Comparison of ENCODE assay signal across 8 cellular contexts in the genomic region with DNA sequence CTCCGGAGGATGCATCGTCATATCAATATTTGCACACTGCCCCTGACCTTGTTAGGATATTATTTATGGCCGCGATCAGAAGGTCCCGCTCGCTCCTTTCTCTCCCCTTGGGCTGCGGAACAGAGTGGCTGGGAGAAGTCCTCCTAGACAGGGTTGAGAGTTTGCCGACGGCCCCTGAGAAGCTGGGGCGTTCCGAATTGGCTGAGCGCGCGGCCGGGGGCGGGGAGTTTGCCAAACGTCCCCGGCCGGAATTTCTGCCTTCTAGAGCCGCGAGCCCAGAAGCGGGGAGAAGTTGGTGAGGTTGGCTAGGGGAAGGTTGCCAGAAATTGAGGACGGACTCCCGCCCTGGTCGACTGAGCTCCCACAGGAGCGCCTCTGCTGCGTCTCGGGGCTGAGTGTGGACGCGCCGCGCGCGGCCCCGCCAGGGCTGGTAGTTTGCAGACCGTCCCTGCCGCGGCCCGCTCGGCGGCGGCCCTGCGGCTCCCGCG.
DNase-seq lines count a peak whose midpoint lies in the region; ATAC-seq and TF ChIP-seq lines count a peak whose summit lies in the region.

No MANE protein-coding gene starts in this region.

- H3K4me1 ChIP-seq in endodermal cell (ENCODE audit: control insufficient read depth, insufficient read depth, low read length) (peaks cover 4% of the 10 kb centered on the region), mesodermal cell (ENCODE audit: control insufficient read depth, insufficient read depth, low read length, poor library complexity, severe bottlenecking) (peaks cover 14% of the 10 kb centered on the region)

- H3K4me1 Mint-ChIP-seq in endodermal cell: peaks cover 20% of the 10 kb centered on the region

- H3K36me3 ChIP-seq in endodermal cell (ENCODE audit: control insufficient read depth, insufficient read depth, low read length) (no peaks in the 10 kb centered on the region), mesodermal cell (ENCODE audit: control insufficient read depth, insufficient read depth, low read length) (no peaks in the 10 kb centered on the region)

- H3K9me3 ChIP-seq in endodermal cell (ENCODE audit: control insufficient read depth, low read length) (no peaks in the 10 kb centered on the region), mesodermal cell (ENCODE audit: control insufficient read depth, low read length) (no peaks in the 10 kb centered on the region)

- H3K27ac Mint-ChIP-seq in endodermal cell: peak overlapping the region; percentile 90

- peak; percentile 74 for DNase-seq in COR-L47 (lab: John Stamatoyannopoulos, UW)
- DNase-seq in HS-27A (ENCODE audit: low read depth): peak; percentile 90
- peak; percentile 89 for DNase-seq in NOMO-1 treated with dmso at 0.1 percent for 144 hours (lab: John Stamatoyannopoulos, UW; ENCODE audit: unreplicated experiment)
- DNase-seq in activated CD8-positive, alpha-beta memory T cell treated with anti-CD3 and anti-CD28 coated beads, Interleukin-2, amount 50 U/mL, for 1 hour (ENCODE audit: extremely low read depth): peak; percentile 43
- DNase-seq in endodermal cell: peak; percentile 96
- DNase-seq in stimulated activated CD8-positive, alpha-beta memory T cell treated with anti-CD3 and anti-CD28 coated beads, Interleukin-15, amount 100 ng/mL, for 4 hours (ENCODE audit: low read depth in 2 of 2): peak; percentile 61 to 70

- H3K27ac ChIP-seq in endodermal cell (ENCODE audit: low read depth, low read length) (peak overlapping the region; percentile 71), mesodermal cell (ENCODE audit: low read depth, low read length, severe bottlenecking) (peak overlapping the region; percentile 77)

- no peak for TF ChIP-seq CTCF in endodermal cell (conservative IDR thresholded peaks at IDR 0.05)

- ATAC-seq in GM19468 (IDR thresholded peaks at IDR 0.05; ENCODE audit: extremely low read depth, unreplicated experiment): peak; percentile 49

- H3K27me3 Mint-ChIP-seq in endodermal cell (ENCODE audit: insufficient read depth): peaks cover 9% of the 10 kb centered on the region

- no peaks in the 10 kb centered on the region for H3K36me3 Mint-ChIP-seq in endodermal cell (ENCODE audit: low read depth)

- H3K4me3 ChIP-seq in endodermal cell (ENCODE audit: low read length) (peak overlapping the region; percentile 79), mesodermal cell (ENCODE audit: extremely low read depth, insufficient read depth, low read length, poor library complexity, severe bottlenecking) (peak overlapping the region; percentile 89)

- H3K9ac ChIP-seq in endodermal cell (ENCODE audit: extremely low read depth, low read length, poor library complexity, severe bottlenecking): peak overlapping the region; percentile 48

- H3K27me3 ChIP-seq in endodermal cell (ENCODE audit: control insufficient read depth, insufficient read depth, low read length, poor library complexity, severe bottlenecking): no peaks in the 10 kb centered on the region

- WGBS in endodermal cell (ENCODE audit: insufficient coverage in 1 of 2, insufficient read length in 1 of 2), 2 experiments: 1% methylated on average over 45 of the region's 45 CpGs; no CpG with 5 or more reads in 1 of the 2 experiments
- WGBS in mesodermal cell (ENCODE audit: insufficient coverage in 2 of 2), 2 experiments: 1 to 2% methylated on average over 15 to 37 of the region's 45 CpGs

- no peaks in the 10 kb centered on the region for H3K9me3 Mint-ChIP-seq in endodermal cell

- peak overlapping the region; percentile 73 for H3K4me3 Mint-ChIP-seq in endodermal cell

Comparison
In these comparisons a context has a peak if more than half of its experiments do, and no peak if none do; other contexts are left out.
1. Peak in every context shown above with its lines: DNase-seq, ATAC-seq, H3K4me3 ChIP-seq and H3K27ac ChIP-seq.
2. DNase-seq: peak in every context shown above with its lines; median percentile 96 in endodermal cell; 90 in HS-27A; 89 in NOMO-1 treated with dmso at 0.1 percent for 144 hours; 74 in COR-L47; 66 in stimulated activated CD8-positive, alpha-beta memory T cell treated with anti-CD3 and anti-CD28 coated beads, Interleukin-15, amount 100 ng/mL, for 4 hours; 43 in activated CD8-positive, alpha-beta memory T cell treated with anti-CD3 and anti-CD28 coated beads, Interleukin-2, amount 50 U/mL, for 1 hour.